ENCODE assay signal across 2 cellular contexts in the genomic region with DNA sequence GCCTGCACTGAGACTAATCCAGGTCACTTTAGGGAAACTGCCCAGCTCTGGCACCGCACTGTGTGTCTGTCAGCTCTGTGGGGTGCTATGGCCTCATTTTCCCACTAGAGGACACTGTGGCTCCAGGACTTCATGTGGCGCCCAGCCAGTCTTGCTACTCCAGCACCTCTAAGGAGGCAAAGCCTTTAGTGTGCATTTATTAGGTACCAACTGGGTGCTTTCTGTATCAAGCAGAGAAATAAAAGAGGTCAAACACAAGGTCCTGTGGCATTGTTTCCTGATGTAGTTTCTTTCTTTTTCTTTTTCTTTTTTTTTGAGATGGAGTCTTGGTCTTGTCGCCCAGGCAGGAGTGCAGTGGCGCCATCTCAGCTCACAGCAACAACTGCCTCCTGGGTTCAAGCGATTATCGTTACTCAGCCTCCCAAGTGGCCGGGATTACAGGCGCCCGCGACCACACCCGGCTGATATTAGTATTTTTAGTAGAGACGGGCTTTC.
A peak's percentile ranks its signal among the peaks of the same experiment; 100 is the strongest.
TF ChIP-seq lines count a peak whose summit lies in the region.

No MANE protein-coding gene starts in this region.

TF ChIP-seq in GM23338, 12 proteins besides CTCF, POLR2A, EP300 and RAD21 (continued from another document):
- TF ChIP-seq, protein P1, sequence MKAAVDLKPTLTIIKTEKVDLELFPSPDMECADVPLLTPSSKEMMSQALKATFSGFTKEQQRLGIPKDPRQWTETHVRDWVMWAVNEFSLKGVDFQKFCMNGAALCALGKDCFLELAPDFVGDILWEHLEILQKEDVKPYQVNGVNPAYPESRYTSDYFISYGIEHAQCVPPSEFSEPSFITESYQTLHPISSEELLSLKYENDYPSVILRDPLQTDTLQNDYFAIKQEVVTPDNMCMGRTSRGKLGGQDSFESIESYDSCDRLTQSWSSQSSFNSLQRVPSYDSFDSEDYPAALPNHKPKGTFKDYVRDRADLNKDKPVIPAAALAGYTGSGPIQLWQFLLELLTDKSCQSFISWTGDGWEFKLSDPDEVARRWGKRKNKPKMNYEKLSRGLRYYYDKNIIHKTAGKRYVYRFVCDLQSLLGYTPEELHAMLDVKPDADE (IDR thresholded peaks at IDR 0.05), result no peak

TF ChIP-seq in HepG2, 621 proteins besides CTCF, POLR2A, EP300 and RAD21 (continued from another document and continues in another):
- TF ChIP-seq, protein P2, sequence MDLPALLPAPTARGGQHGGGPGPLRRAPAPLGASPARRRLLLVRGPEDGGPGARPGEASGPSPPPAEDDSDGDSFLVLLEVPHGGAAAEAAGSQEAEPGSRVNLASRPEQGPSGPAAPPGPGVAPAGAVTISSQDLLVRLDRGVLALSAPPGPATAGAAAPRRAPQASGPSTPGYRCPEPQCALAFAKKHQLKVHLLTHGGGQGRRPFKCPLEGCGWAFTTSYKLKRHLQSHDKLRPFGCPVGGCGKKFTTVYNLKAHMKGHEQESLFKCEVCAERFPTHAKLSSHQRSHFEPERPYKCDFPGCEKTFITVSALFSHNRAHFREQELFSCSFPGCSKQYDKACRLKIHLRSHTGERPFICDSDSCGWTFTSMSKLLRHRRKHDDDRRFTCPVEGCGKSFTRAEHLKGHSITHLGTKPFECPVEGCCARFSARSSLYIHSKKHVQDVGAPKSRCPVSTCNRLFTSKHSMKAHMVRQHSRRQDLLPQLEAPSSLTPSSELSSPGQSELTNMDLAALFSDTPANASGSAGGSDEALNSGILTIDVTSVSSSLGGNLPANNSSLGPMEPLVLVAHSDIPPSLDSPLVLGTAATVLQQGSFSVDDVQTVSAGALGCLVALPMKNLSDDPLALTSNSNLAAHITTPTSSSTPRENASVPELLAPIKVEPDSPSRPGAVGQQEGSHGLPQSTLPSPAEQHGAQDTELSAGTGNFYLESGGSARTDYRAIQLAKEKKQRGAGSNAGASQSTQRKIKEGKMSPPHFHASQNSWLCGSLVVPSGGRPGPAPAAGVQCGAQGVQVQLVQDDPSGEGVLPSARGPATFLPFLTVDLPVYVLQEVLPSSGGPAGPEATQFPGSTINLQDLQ (CRISPR knock-in tag; IDR thresholded peaks at IDR 0.05), result no peak
- TF ChIP-seq, protein P3, sequence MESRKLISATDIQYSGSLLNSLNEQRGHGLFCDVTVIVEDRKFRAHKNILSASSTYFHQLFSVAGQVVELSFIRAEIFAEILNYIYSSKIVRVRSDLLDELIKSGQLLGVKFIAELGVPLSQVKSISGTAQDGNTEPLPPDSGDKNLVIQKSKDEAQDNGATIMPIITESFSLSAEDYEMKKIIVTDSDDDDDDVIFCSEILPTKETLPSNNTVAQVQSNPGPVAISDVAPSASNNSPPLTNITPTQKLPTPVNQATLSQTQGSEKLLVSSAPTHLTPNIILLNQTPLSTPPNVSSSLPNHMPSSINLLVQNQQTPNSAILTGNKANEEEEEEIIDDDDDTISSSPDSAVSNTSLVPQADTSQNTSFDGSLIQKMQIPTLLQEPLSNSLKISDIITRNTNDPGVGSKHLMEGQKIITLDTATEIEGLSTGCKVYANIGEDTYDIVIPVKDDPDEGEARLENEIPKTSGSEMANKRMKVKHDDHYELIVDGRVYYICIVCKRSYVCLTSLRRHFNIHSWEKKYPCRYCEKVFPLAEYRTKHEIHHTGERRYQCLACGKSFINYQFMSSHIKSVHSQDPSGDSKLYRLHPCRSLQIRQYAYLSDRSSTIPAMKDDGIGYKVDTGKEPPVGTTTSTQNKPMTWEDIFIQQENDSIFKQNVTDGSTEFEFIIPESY (CRISPR knock-in tag; IDR thresholded peaks at IDR 0.05), result peak; percentile 31; the same call in 1 of the 2 replicates
- TF ChIP-seq ZNF12 (CRISPR knock-in tag; IDR thresholded peaks at IDR 0.05) (peak; percentile 29; the same call in 1 of the 2 replicates), CC2D1A (CRISPR knock-in tag; IDR thresholded peaks at IDR 0.05) (no peak), ZNF720 (CRISPR knock-in tag; IDR thresholded peaks at IDR 0.05) (no peak), SRSF1 (optimal IDR thresholded peaks at IDR 0.05; ENCODE audit: low read depth, low read length) (no peak), ARID2 (CRISPR knock-in tag; IDR thresholded peaks at IDR 0.05; ENCODE audit: borderline replicate concordance) (no peak), GATAD2A (CRISPR knock-in tag; IDR thresholded peaks at IDR 0.05) (0 out of 2 replicates have a peak, but pooled peaks have one; percentile 34), HCFC1 (IDR thresholded peaks at IDR 0.05; ENCODE audit: low read depth, low read length) (no peak), SMC3 (IDR thresholded peaks at IDR 0.05; ENCODE audit: low read length) (peak; percentile 98), NCOA2 (CRISPR knock-in tag; IDR thresholded peaks at IDR 0.05) (no peak), ATF7-NPFF (CRISPR knock-in tag; IDR thresholded peaks at IDR 0.05; ENCODE audit: low read depth) (no peak), XRCC5 (optimal IDR thresholded peaks at IDR 0.05; ENCODE audit: low read length) (peak; percentile 65), CBX5 (CRISPR knock-in tag; IDR thresholded peaks at IDR 0.05; ENCODE audit: borderline replicate concordance) (0 out of 2 replicates have a peak, but pooled peaks have one; percentile 50), RXRB (CRISPR knock-in tag; IDR thresholded peaks at IDR 0.05; ENCODE audit: borderline replicate concordance) (peak; percentile 27; the same call in 1 of the 2 replicates), THAP11 (CRISPR knock-in tag; IDR thresholded peaks at IDR 0.05) (0 out of 2 replicates have a peak, but pooled peaks have one; percentile 21), KDM2A (CRISPR knock-in tag; IDR thresholded peaks at IDR 0.05; ENCODE audit: borderline replicate concordance, low read depth) (peak; percentile 41; the same call in 1 of the 2 replicates), ZFP36L1 (CRISPR knock-in tag; IDR thresholded peaks at IDR 0.05) (no peak), ZNF367 (CRISPR knock-in tag; IDR thresholded peaks at IDR 0.05; ENCODE audit: borderline replicate concordance) (no peak), MED1 (CRISPR knock-in tag; IDR thresholded peaks at IDR 0.05) (no peak), JUNB (CRISPR knock-in tag; IDR thresholded peaks at IDR 0.05; ENCODE audit: borderline replicate concordance) (no peak), REL (CRISPR knock-in tag; conservative IDR thresholded peaks at IDR 0.05) (no peak), MYNN (CRISPR knock-in tag; IDR thresholded peaks at IDR 0.05; ENCODE audit: low read depth) (no peak), ZNF501 (CRISPR knock-in tag; IDR thresholded peaks at IDR 0.05) (no peak), ZNF75D (CRISPR knock-in tag; IDR thresholded peaks at IDR 0.05; ENCODE audit: borderline replicate concordance) (no peak), ZKSCAN1 (IDR thresholded peaks at IDR 0.05; ENCODE audit: low read length) (no peak), STAG1 (CRISPR knock-in tag; IDR thresholded peaks at IDR 0.05) (peak; percentile 98)
- TF ChIP-seq, protein P4, sequence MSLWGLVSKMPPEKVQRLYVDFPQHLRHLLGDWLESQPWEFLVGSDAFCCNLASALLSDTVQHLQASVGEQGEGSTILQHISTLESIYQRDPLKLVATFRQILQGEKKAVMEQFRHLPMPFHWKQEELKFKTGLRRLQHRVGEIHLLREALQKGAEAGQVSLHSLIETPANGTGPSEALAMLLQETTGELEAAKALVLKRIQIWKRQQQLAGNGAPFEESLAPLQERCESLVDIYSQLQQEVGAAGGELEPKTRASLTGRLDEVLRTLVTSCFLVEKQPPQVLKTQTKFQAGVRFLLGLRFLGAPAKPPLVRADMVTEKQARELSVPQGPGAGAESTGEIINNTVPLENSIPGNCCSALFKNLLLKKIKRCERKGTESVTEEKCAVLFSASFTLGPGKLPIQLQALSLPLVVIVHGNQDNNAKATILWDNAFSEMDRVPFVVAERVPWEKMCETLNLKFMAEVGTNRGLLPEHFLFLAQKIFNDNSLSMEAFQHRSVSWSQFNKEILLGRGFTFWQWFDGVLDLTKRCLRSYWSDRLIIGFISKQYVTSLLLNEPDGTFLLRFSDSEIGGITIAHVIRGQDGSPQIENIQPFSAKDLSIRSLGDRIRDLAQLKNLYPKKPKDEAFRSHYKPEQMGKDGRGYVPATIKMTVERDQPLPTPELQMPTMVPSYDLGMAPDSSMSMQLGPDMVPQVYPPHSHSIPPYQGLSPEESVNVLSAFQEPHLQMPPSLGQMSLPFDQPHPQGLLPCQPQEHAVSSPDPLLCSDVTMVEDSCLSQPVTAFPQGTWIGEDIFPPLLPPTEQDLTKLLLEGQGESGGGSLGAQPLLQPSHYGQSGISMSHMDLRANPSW (CRISPR knock-in tag; IDR thresholded peaks at IDR 0.05; ENCODE audit: borderline replicate concordance), result no peak
- TF ChIP-seq, protein P5, sequence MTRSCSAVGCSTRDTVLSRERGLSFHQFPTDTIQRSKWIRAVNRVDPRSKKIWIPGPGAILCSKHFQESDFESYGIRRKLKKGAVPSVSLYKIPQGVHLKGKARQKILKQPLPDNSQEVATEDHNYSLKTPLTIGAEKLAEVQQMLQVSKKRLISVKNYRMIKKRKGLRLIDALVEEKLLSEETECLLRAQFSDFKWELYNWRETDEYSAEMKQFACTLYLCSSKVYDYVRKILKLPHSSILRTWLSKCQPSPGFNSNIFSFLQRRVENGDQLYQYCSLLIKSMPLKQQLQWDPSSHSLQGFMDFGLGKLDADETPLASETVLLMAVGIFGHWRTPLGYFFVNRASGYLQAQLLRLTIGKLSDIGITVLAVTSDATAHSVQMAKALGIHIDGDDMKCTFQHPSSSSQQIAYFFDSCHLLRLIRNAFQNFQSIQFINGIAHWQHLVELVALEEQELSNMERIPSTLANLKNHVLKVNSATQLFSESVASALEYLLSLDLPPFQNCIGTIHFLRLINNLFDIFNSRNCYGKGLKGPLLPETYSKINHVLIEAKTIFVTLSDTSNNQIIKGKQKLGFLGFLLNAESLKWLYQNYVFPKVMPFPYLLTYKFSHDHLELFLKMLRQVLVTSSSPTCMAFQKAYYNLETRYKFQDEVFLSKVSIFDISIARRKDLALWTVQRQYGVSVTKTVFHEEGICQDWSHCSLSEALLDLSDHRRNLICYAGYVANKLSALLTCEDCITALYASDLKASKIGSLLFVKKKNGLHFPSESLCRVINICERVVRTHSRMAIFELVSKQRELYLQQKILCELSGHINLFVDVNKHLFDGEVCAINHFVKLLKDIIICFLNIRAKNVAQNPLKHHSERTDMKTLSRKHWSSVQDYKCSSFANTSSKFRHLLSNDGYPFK (CRISPR knock-in tag; IDR thresholded peaks at IDR 0.05; ENCODE audit: borderline replicate concordance), result peak; percentile 41; the same call in 1 of the 2 replicates
- TF ChIP-seq, protein P6, sequence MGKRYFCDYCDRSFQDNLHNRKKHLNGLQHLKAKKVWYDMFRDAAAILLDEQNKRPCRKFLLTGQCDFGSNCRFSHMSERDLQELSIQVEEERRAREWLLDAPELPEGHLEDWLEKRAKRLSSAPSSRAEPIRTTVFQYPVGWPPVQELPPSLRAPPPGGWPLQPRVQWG (CRISPR knock-in tag; IDR thresholded peaks at IDR 0.05; ENCODE audit: borderline replicate concordance, low read depth), result no peak
- TF ChIP-seq, protein P7, sequence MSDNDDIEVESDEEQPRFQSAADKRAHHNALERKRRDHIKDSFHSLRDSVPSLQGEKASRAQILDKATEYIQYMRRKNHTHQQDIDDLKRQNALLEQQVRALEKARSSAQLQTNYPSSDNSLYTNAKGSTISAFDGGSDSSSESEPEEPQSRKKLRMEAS (IDR thresholded peaks at IDR 0.05), result no peak
- TF ChIP-seq, protein P8, sequence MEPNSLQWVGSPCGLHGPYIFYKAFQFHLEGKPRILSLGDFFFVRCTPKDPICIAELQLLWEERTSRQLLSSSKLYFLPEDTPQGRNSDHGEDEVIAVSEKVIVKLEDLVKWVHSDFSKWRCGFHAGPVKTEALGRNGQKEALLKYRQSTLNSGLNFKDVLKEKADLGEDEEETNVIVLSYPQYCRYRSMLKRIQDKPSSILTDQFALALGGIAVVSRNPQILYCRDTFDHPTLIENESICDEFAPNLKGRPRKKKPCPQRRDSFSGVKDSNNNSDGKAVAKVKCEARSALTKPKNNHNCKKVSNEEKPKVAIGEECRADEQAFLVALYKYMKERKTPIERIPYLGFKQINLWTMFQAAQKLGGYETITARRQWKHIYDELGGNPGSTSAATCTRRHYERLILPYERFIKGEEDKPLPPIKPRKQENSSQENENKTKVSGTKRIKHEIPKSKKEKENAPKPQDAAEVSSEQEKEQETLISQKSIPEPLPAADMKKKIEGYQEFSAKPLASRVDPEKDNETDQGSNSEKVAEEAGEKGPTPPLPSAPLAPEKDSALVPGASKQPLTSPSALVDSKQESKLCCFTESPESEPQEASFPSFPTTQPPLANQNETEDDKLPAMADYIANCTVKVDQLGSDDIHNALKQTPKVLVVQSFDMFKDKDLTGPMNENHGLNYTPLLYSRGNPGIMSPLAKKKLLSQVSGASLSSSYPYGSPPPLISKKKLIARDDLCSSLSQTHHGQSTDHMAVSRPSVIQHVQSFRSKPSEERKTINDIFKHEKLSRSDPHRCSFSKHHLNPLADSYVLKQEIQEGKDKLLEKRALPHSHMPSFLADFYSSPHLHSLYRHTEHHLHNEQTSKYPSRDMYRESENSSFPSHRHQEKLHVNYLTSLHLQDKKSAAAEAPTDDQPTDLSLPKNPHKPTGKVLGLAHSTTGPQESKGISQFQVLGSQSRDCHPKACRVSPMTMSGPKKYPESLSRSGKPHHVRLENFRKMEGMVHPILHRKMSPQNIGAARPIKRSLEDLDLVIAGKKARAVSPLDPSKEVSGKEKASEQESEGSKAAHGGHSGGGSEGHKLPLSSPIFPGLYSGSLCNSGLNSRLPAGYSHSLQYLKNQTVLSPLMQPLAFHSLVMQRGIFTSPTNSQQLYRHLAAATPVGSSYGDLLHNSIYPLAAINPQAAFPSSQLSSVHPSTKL (CRISPR knock-in tag; IDR thresholded peaks at IDR 0.05), result 0 out of 2 replicates have a peak, but pooled peaks have one; percentile 10
- TF ChIP-seq, protein P9, sequence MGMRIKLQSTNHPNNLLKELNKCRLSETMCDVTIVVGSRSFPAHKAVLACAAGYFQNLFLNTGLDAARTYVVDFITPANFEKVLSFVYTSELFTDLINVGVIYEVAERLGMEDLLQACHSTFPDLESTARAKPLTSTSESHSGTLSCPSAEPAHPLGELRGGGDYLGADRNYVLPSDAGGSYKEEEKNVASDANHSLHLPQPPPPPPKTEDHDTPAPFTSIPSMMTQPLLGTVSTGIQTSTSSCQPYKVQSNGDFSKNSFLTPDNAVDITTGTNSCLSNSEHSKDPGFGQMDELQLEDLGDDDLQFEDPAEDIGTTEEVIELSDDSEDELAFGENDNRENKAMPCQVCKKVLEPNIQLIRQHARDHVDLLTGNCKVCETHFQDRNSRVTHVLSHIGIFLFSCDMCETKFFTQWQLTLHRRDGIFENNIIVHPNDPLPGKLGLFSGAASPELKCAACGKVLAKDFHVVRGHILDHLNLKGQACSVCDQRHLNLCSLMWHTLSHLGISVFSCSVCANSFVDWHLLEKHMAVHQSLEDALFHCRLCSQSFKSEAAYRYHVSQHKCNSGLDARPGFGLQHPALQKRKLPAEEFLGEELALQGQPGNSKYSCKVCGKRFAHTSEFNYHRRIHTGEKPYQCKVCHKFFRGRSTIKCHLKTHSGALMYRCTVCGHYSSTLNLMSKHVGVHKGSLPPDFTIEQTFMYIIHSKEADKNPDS (CRISPR knock-in tag; IDR thresholded peaks at IDR 0.05), result no peak
- TF ChIP-seq, protein P10, sequence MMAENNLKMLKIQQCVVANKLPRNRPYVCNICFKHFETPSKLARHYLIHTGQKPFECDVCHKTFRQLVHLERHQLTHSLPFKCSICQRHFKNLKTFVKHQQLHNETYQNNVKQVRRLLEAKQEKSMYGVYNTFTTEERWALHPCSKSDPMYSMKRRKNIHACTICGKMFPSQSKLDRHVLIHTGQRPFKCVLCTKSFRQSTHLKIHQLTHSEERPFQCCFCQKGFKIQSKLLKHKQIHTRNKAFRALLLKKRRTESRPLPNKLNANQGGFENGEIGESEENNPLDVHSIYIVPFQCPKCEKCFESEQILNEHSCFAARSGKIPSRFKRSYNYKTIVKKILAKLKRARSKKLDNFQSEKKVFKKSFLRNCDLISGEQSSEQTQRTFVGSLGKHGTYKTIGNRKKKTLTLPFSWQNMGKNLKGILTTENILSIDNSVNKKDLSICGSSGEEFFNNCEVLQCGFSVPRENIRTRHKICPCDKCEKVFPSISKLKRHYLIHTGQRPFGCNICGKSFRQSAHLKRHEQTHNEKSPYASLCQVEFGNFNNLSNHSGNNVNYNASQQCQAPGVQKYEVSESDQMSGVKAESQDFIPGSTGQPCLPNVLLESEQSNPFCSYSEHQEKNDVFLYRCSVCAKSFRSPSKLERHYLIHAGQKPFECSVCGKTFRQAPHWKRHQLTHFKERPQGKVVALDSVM (CRISPR knock-in tag; IDR thresholded peaks at IDR 0.05), result peak; percentile 25; the same call in 1 of the 2 replicates
